ENCODE assay signal across 9 cellular contexts in genomic region chr13:114068723-114069322, GRCh38.
DNase-seq lines count a peak whose midpoint lies in the region; ATAC-seq and TF ChIP-seq lines count a peak whose summit lies in the region.
"Had no signal": no experiment of that assay in that cellular context is flagged by ENCODE, and none has a peak within 500 bp of the region (broad histone marks: within the 10 kb centered on the region; RNA-seq: fewer than 3 reads in every experiment).

No MANE protein-coding gene starts in this region.

- peak overlapping the region in 4 of 5 donors; percentile 43 to 98 (median 82) for H3K27ac ChIP-seq in adrenal gland
- peak overlapping the region; percentile 42 to 75 for H3K27ac ChIP-seq in lung (ENCODE audit: low read depth in 1 of 2, low read length in 1 of 2)
- peak overlapping the region; percentile 46 for H3K27ac ChIP-seq in thymus (ENCODE audit: low read depth)

- H3K9me3 ChIP-seq in adrenal gland (replicated peaks in 1 of 3) (no peaks in the 10 kb centered on the region), lung (ENCODE audit: control insufficient read depth in 2 of 2, insufficient read depth in 1 of 2, low read length in 1 of 2) (no peaks in the 10 kb centered on the region), thymus (ENCODE audit: control insufficient read depth) (no peaks in the 10 kb centered on the region)

- H3K36me3 Mint-ChIP-seq in activated T-cell treated with anti-CD3 and anti-CD28 coated beads, Interleukin-2, amount 50 U/mL, for 4 hours (ENCODE audit: insufficient read depth): peaks cover 20% of the 10 kb centered on the region

- WGBS in adrenal gland, 4 donors: 15 to 24% (median 22%) methylated on average over 14 to 19 of the region's 19 CpGs
- 23 to 32% methylated on average over 19 of the region's 19 CpGs for WGBS in lung, 2 donors
- 95% methylated on average over 19 of the region's 19 CpGs for WGBS in thymus

- no peaks in the 10 kb centered on the region for H3K36me3 ChIP-seq in adrenal gland (replicated peaks in 1 of 2)
- H3K36me3 ChIP-seq in lung (ENCODE audit: control insufficient read depth in 2 of 2, insufficient read depth in 2 of 2, low read length in 2 of 2): no peaks in the 10 kb centered on the region
- H3K36me3 ChIP-seq in thymus (ENCODE audit: control insufficient read depth, insufficient read depth): peaks cover 3% of the 10 kb centered on the region

- H3K4me3 Mint-ChIP-seq in activated T-cell treated with anti-CD3 and anti-CD28 coated beads, Interleukin-2, amount 50 U/mL, for 4 hours: peak overlapping the region; percentile 73

- H3K27me3 Mint-ChIP-seq in activated T-cell treated with anti-CD3 and anti-CD28 coated beads, Interleukin-2, amount 50 U/mL, for 4 hours (ENCODE audit: low read depth): no peaks in the 10 kb centered on the region

- no peak for ATAC-seq in activated T-cell treated with anti-CD3 and anti-CD28 coated beads, Interleukin-2, amount 50 U/mL, for 4 hours
- ATAC-seq in lung (ENCODE audit: insufficient read depth, low FRiP score) (no peak), HG03378 (IDR thresholded peaks at IDR 0.05; ENCODE audit: unreplicated experiment) (no peak), GM21723 (IDR thresholded peaks at IDR 0.05; ENCODE audit: unreplicated experiment) (no peak)

- intact Hi-C loops in adrenal gland (cut with DNase I): no loop called here

- H3K27me3 ChIP-seq in adrenal gland (no peaks in the 10 kb centered on the region), lung (ENCODE audit: control insufficient read depth, insufficient read depth) (no peaks in the 10 kb centered on the region), thymus (ENCODE audit: control insufficient read depth, insufficient read depth) (no peaks in the 10 kb centered on the region)

- no peak for TF ChIP-seq POLR2A in adrenal gland (IDR thresholded peaks at IDR 0.05)

- no peak for DNase-seq in activated T-cell treated with anti-CD3 and anti-CD28 coated beads, Interleukin-2, amount 50 U/mL, for 4 hours
- no peak for DNase-seq in activated T-cell treated with anti-CD3 and anti-CD28 coated beads, Interleukin-2, amount 50 U/mL, for 1 hour
- peak in 5 of 7 donors; percentile 32 to 56 (median 49) for DNase-seq in adrenal gland
- no peak for DNase-seq in lung (ENCODE audit: low spot score)
- no peak for DNase-seq in stimulated activated CD4-positive, alpha-beta T cell treated with anti-CD3 and anti-CD28 coated beads, Interleukin-1b, Interleukin-23, amount 100 ng/mL, for 48 hours
- DNase-seq: DMS 273 treated with DMSO at 0.1 percent for 48 hours had no signal

- peaks cover 34 to 49% of the 10 kb centered on the region in 2 donors for H3K4me1 ChIP-seq in adrenal gland (replicated peaks in 1 of 2)
- H3K4me1 ChIP-seq in lung (ENCODE audit: control insufficient read depth in 2 of 2, insufficient read depth in 2 of 2, low read length in 2 of 2): peaks cover 3 to 10% of the 10 kb centered on the region in 2 donors
- peaks cover 33% of the 10 kb centered on the region for H3K4me1 ChIP-seq in thymus (ENCODE audit: control insufficient read depth, insufficient read depth, low read length)

- TF ChIP-seq CTCF in adrenal gland (IDR thresholded peaks at IDR 0.05) (no peak), lung (IDR thresholded peaks at IDR 0.05; ENCODE audit: control extremely low read depth, extremely low read depth) (no peak)

- no peaks in the 10 kb centered on the region for H3K9me3 Mint-ChIP-seq in activated T-cell treated with anti-CD3 and anti-CD28 coated beads, Interleukin-2, amount 50 U/mL, for 4 hours

- peaks cover 58% of the 10 kb centered on the region for H3K4me1 Mint-ChIP-seq in activated T-cell treated with anti-CD3 and anti-CD28 coated beads, Interleukin-2, amount 50 U/mL, for 4 hours (ENCODE audit: low read depth)

- H3K4me3 ChIP-seq in adrenal gland (no peak overlapping the region), lung (no peak overlapping the region), thymus (ENCODE audit: low read length) (no peak overlapping the region)

Comparison
In these comparisons a context has a peak if more than half of its experiments do, and no peak if none do; other contexts are left out.
1. DNase-seq: peak in adrenal gland (5 of 7); none in activated T-cell treated with anti-CD3 and anti-CD28 coated beads, Interleukin-2, amount 50 U/mL, for 4 hours (single experiment), activated T-cell treated with anti-CD3 and anti-CD28 coated beads, Interleukin-2, amount 50 U/mL, for 1 hour (single experiment), lung (single experiment) and stimulated activated CD4-positive, alpha-beta T cell treated with anti-CD3 and anti-CD28 coated beads, Interleukin-1b, Interleukin-23, amount 100 ng/mL, for 48 hours (single experiment).
2. Peak in every context shown above with its lines, with median percentiles within 50 percentile points of each other: H3K27ac ChIP-seq.